ENCODE assay signal across 20 cellular contexts in the genomic region with DNA sequence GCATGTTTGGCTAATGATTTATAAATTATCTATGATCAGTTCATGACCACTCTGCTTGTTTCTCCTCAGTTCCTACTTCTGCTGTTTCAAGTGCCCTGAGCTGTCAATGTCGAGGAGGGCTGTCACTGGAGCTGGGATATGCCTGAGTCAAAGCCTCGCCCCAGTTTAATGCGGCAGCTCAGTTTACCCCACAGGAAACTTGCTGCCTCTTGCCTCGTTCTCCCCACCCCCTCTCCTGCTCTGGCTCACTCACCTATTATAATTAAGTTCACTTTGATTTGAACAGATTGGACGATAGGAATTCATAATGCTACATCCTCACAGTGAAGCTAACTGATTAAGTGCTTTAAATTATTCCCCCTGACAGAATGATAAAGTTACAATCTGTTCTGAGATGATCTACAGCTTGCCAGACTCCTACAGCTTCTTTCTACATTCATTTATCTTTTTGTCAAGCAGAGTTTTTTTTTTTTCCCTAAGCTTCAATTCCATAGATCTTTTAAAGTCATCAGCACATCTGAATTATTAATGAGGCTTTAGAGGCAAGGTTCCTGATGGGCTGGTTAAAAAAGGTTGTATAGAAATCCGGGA.
"Had no signal": no experiment of that assay in that cellular context is flagged by ENCODE, and none has a peak within 500 bp of the region (broad histone marks: within the 10 kb centered on the region; RNA-seq: fewer than 3 reads in every experiment).

No MANE protein-coding gene starts in this region.

- H3K27me3 Mint-ChIP-seq: activated B cell treated with CpG ODN at 0.5 μM for 24 hours; activated naive CD4-positive, alpha-beta T cell treated with anti-CD3 and anti-CD28 coated beads, Interleukin-2, amount 10 ng/mL, durations not matched to agents 7 days and 5 days had no signal

- H3K27ac ChIP-seq: cardiac muscle cell, epithelial cell of prostate, lower lobe of right lung, prostate gland had no signal

- H3K4me1 Mint-ChIP-seq: activated naive CD4-positive, alpha-beta T cell treated with anti-CD3 and anti-CD28 coated beads, Interleukin-2, amount 10 ng/mL, durations not matched to agents 7 days and 5 days had no signal

- H3K4me3 Mint-ChIP-seq: activated B cell treated with CpG ODN at 0.5 μM for 24 hours; activated naive CD4-positive, alpha-beta T cell treated with anti-CD3 and anti-CD28 coated beads, Interleukin-2, amount 10 ng/mL, durations not matched to agents 7 days and 5 days; activated T-cell treated with anti-CD3 and anti-CD28 coated beads, Interleukin-2, amount 50 U/mL, for 72 hours; naive thymus-derived CD4-positive, alpha-beta T cell had no signal

- H3K4me3 ChIP-seq: cardiac muscle cell, lower lobe of right lung, prostate gland had no signal

- H3K9me3 ChIP-seq: lower lobe of right lung, prostate gland had no signal

- H3K4me1 ChIP-seq: lower lobe of right lung, prostate gland had no signal

- H3K27me3 ChIP-seq: cardiac muscle cell had no signal

- H3K36me3 ChIP-seq: cardiac muscle cell, lower lobe of right lung, prostate gland had no signal

- DNase-seq: activated B cell treated with CpG ODN at 0.5 μM for 24 hours; activated CD4-positive, alpha-beta T cell treated with anti-CD3 and anti-CD28 coated beads for 4 hours; activated CD4-positive, alpha-beta T cell treated with anti-CD3 and anti-CD28 coated beads, Interleukin-2, amount 50 U/mL, for 48 hours; activated CD8-positive, alpha-beta memory T cell treated with anti-CD3 and anti-CD28 coated beads, Interleukin-2, amount 50 U/mL, for 48 hours; activated effector memory CD4-positive, alpha-beta T cell treated with Interleukin-2 at 50 U/mL for 16 hours; activated naive CD4-positive, alpha-beta T cell treated with anti-CD3 and anti-CD28 coated beads, Interleukin-2, amount 10 ng/mL, durations not matched to agents 7 days and 5 days; activated T-cell treated with anti-CD3 and anti-CD28 coated beads, Interleukin-2, amount 50 U/mL, for 72 hours; amygdala; lower lobe of right lung; mesendoderm; naive thymus-derived CD4-positive, alpha-beta T cell; right cardiac atrium; stimulated activated CD4-positive, alpha-beta T cell treated with anti-CD3 and anti-CD28 coated beads, Interleukin-4, amount 100 ng/mL, for 24 hours; stimulated activated naive CD8-positive, alpha-beta T cell treated with anti-CD3 and anti-CD28 coated beads, Interleukin-15, Interleukin-2, amounts not matched to agents 100 U/mL and 50 U/mL, for 24 hours; T-helper 1 cell; T-helper 9 cell had no signal

- H3K9me3 Mint-ChIP-seq: activated B cell treated with CpG ODN at 0.5 μM for 24 hours; activated naive CD4-positive, alpha-beta T cell treated with anti-CD3 and anti-CD28 coated beads, Interleukin-2, amount 10 ng/mL, durations not matched to agents 7 days and 5 days; activated T-cell treated with anti-CD3 and anti-CD28 coated beads, Interleukin-2, amount 50 U/mL, for 72 hours had no signal

- ATAC-seq: activated T-cell treated with anti-CD3 and anti-CD28 coated beads, Interleukin-2, amount 50 U/mL, for 72 hours; left lobe of liver; lower lobe of right lung; naive thymus-derived CD4-positive, alpha-beta T cell; right cardiac atrium; stimulated activated naive CD8-positive, alpha-beta T cell treated with anti-CD3 and anti-CD28 coated beads, Interleukin-15, Interleukin-2, amounts not matched to agents 100 U/mL and 50 U/mL, for 24 hours had no signal

- H3K36me3 Mint-ChIP-seq: activated naive CD4-positive, alpha-beta T cell treated with anti-CD3 and anti-CD28 coated beads, Interleukin-2, amount 10 ng/mL, durations not matched to agents 7 days and 5 days; naive thymus-derived CD4-positive, alpha-beta T cell had no signal

- H3K27ac Mint-ChIP-seq: activated B cell treated with CpG ODN at 0.5 μM for 24 hours; activated naive CD4-positive, alpha-beta T cell treated with anti-CD3 and anti-CD28 coated beads, Interleukin-2, amount 10 ng/mL, durations not matched to agents 7 days and 5 days; activated T-cell treated with anti-CD3 and anti-CD28 coated beads, Interleukin-2, amount 50 U/mL, for 72 hours; naive thymus-derived CD4-positive, alpha-beta T cell had no signal
